ENCODE assay signal across 10 cellular contexts in the genomic region with DNA sequence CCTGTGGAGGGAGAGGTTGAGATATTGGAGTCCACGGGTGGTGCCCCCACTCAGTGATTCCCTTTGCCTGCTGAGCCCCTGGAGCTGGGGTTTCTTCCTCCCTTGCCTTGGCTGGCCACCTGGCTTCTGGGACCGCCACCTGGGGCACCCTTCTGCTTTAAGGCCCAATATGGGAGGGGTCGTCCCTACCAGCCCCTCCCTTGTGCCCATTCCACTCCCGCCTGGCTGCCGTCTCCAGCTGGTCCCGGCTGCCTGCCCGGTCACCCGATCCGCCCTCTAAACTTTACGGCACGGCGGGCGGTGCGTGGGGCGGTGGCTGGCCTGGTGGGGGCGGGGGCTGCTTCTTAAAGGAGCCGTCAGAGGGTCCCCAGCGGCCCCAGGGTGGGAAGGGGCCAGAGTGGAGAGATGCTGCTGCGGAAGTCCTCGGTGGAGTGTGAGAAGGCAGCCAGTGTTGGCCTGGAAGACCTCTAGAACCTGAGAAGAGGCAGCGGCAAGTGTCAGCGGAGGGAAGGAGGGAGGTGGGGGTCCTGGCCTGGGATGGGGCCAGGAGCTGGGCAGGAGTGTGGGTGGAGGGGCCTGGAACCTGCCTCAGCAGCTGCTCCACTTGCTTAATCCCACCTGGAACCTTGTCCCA. TPM values are rescaled to one million over a fixed set of nuclear protein-coding genes. Genes with fewer than 3 reads are reported as not detected.
DNase-seq lines count a peak whose midpoint lies in the region; ATAC-seq, FAIRE-seq and TF ChIP-seq lines count a peak whose summit lies in the region.
"Had no signal": no experiment of that assay in that cellular context is flagged by ENCODE, and none has a peak within 500 bp of the region (broad histone marks: within the 10 kb centered on the region; RNA-seq: fewer than 3 reads in every experiment).

No MANE protein-coding gene starts in this region.

- ATAC-seq in GM18517 (IDR thresholded peaks at IDR 0.05; ENCODE audit: unreplicated experiment), result no peak
- ATAC-seq in GM18907 (IDR thresholded peaks at IDR 0.05; ENCODE audit: unreplicated experiment), result no peak

- DNase-seq in H9 (no peak), brain microvascular endothelial cell (no peak), left kidney (ENCODE audit: low read depth, low spot score) (peak; percentile 95), small intestine (peak; percentile 69)
- no peak for DNase-seq in activated CD8-positive, alpha-beta memory T cell treated with anti-CD3 and anti-CD28 coated beads, Interleukin-2, amount 50 U/mL, for 4 hours
- no peak for DNase-seq in effector CD4-positive, alpha-beta T cell

- no peak overlapping the region for H2AK5ac ChIP-seq in H9 (ENCODE audit: insufficient read length, low read length)

- H3K4ac ChIP-seq in H9 (ENCODE audit: low read depth, low read length), result no peak overlapping the region

- no peak overlapping the region for H2AFZ ChIP-seq in H9 (ENCODE audit: low read length)

- no peak for TF ChIP-seq CTCF in H9 (conservative IDR thresholded peaks at IDR 0.05)
- TF ChIP-seq CTCF in brain microvascular endothelial cell (IDR thresholded peaks at IDR 0.05; ENCODE audit: low read depth, low read length, missing control alignments), result no peak

- no peak overlapping the region for H4K5ac ChIP-seq in H9 (ENCODE audit: insufficient read length, low read depth, low read length)

- H3K36me3 Mint-ChIP-seq in H9 (ENCODE audit: insufficient read depth in 1 of 3, low read depth in 3 of 3), result no peaks in the 10 kb centered on the region

- H3K23ac ChIP-seq in H9 (ENCODE audit: insufficient read length, low read depth, low read length), result no peak overlapping the region

- no peak overlapping the region for H2BK20ac ChIP-seq in H9 (ENCODE audit: low read depth, low read length, poor library complexity, severe bottlenecking)

- no peak overlapping the region for H3K56ac ChIP-seq in H9 (ENCODE audit: insufficient read length, low read depth, low read length)

- H3K27ac Mint-ChIP-seq in H9, result no peak overlapping the region; a peak in 1 of 7 replicates
- H3K27ac Mint-ChIP-seq: dendritic cell treated with granulocyte-macrophage colony-stimulating factor and Interleukin-4, amounts not matched to agents 40 ng/mL and 50 ng/mL, for 4 days had no signal

- FAIRE-seq in small intestine (lab: Jason Lieb, UNC), result no peak

- H3K36me3 ChIP-seq in brain microvascular endothelial cell (replicated peaks) (no peaks in the 10 kb centered on the region), small intestine (ENCODE audit: control insufficient read depth in 2 of 2, insufficient read depth in 2 of 2, low read length in 2 of 2) (no peaks in the 10 kb centered on the region)

- H3K27ac ChIP-seq in H9 (ENCODE audit: insufficient read length, low read depth, low read length) (no peak overlapping the region), brain microvascular endothelial cell (no peak overlapping the region), small intestine (ENCODE audit: low read depth in 1 of 2, low read length in 1 of 2) (peak overlapping the region; percentile 93 to 99)
- H3K27ac ChIP-seq: SK-N-MC had no signal

- H3K79me1 ChIP-seq in H9 (ENCODE audit: insufficient read depth, low read depth, low read length, poor library complexity, severe bottlenecking), result no peaks in the 10 kb centered on the region

- no peak overlapping the region for H4K91ac ChIP-seq in H9 (ENCODE audit: insufficient read length, low read depth, low read length)

- H3K9me3 Mint-ChIP-seq in H9, result no peaks in the 10 kb centered on the region
- H3K9me3 Mint-ChIP-seq: dendritic cell treated with granulocyte-macrophage colony-stimulating factor and Interleukin-4, amounts not matched to agents 40 ng/mL and 50 ng/mL, for 4 days had no signal

- H3K14ac ChIP-seq in H9 (ENCODE audit: insufficient read depth, low read length), result peak overlapping the region; percentile 44; the same call in 1 of the 2 replicates

- no peaks in the 10 kb centered on the region for H4K20me1 ChIP-seq in H9 (ENCODE audit: control insufficient read depth, insufficient read depth, insufficient read length)

- H3K4me1 ChIP-seq in H9 (ENCODE audit: insufficient read depth, low read length), result peaks cover 5% of the 10 kb centered on the region; the same call in 1 of the 2 replicates
- peaks cover 4% of the 10 kb centered on the region in 2 donors for H3K4me1 ChIP-seq in small intestine (ENCODE audit: control insufficient read depth in 2 of 2, insufficient read depth in 1 of 2, low read depth in 1 of 2, low read length in 1 of 2)

- no peak overlapping the region for H3K4me2 ChIP-seq in H9 (ENCODE audit: insufficient read depth, insufficient read length, low read length)

- H2BK120ac ChIP-seq in H9 (ENCODE audit: low read depth, low read length, poor library complexity, severe bottlenecking), result no peak overlapping the region

- H3K9me3 ChIP-seq in H9 (ENCODE audit: control insufficient read depth, low read depth, low read length) (no peaks in the 10 kb centered on the region), small intestine (ENCODE audit: control insufficient read depth, low read depth) (no peaks in the 10 kb centered on the region)

- no peaks in the 10 kb centered on the region for H3K79me2 ChIP-seq in H9 (ENCODE audit: insufficient read depth, low read length)

- peak overlapping the region; percentile 48 for H3K4me3 ChIP-seq in brain microvascular endothelial cell (ENCODE audit: low read depth, low read length)
- H3K4me3 ChIP-seq in small intestine (ENCODE audit: low read depth in 1 of 2, low read length in 2 of 2), result peak overlapping the region; percentile 35 to 48
- H3K4me3 ChIP-seq: SK-N-MC had no signal

- in situ Hi-C loops in brain microvascular endothelial cell (cut with HindIII; ENCODE audit: low pct_ligation_motif_present, low sequenced_read_pairs), result no loop called here

- no CpG with 5 or more reads among the region's 22 CpGs for WGBS in H9 (ENCODE audit: extremely low coverage, insufficient read length, low lambda C conversion rate)
- WGBS in small intestine, 3 donors, result 11 to 13% (median 12%) methylated on average over 22 of the region's 22 CpGs

- H3K4me3 Mint-ChIP-seq in H9, result peak overlapping the region in 1 of 2 experiments; percentile 38; a peak in 2 of 5 replicates
- H3K4me3 Mint-ChIP-seq: dendritic cell treated with granulocyte-macrophage colony-stimulating factor and Interleukin-4, amounts not matched to agents 40 ng/mL and 50 ng/mL, for 4 days had no signal

- H3K9ac ChIP-seq in H9 (ENCODE audit: extremely low read depth, insufficient read length, low read length), result no peak overlapping the region

- peaks cover 5% of the 10 kb centered on the region for H3K27me3 Mint-ChIP-seq in H9 (ENCODE audit: low read depth)

- H4K8ac ChIP-seq in H9 (replicated peaks; ENCODE audit: insufficient read length, low read depth, low read length), result no peak overlapping the region

- no peak overlapping the region for H2BK12ac ChIP-seq in H9 (ENCODE audit: insufficient read length, low read depth, low read length)

- no peak overlapping the region for H2BK15ac ChIP-seq in H9 (ENCODE audit: low read depth, low read length)

- no peak overlapping the region for H2BK5ac ChIP-seq in H9 (ENCODE audit: insufficient read length, low read length)

- peak overlapping the region; percentile 9 for H3K18ac ChIP-seq in H9 (ENCODE audit: insufficient read length, low read depth, low read length)

- H3K27me3 ChIP-seq in H9 (ENCODE audit: insufficient read depth, low read length), result no peaks in the 10 kb centered on the region
- no peaks in the 10 kb centered on the region for H3K27me3 ChIP-seq in brain microvascular endothelial cell (replicated peaks)
- no peaks in the 10 kb centered on the region for H3K27me3 ChIP-seq in small intestine (ENCODE audit: control insufficient read depth in 2 of 2, insufficient read depth in 2 of 2, low read length in 2 of 2)

- no peak overlapping the region for H3T11ph ChIP-seq in H9 (ENCODE audit: low read length)

- H3K23me2 ChIP-seq in H9 (ENCODE audit: insufficient read length, low read depth, low read length, poor library complexity, severe bottlenecking), result no peaks in the 10 kb centered on the region

- H3K4me1 Mint-ChIP-seq in H9, result peaks cover 48 to 67% of the 10 kb centered on the region in 2 experiments

RNA-seq across cellular contexts. Expression of gene SEMA3B, which starts 1.6 kb away (rescaled TPM):
- total RNA-seq in H9 (2021), result 4.4 and 6.4 TPM in 2 replicates
- polyA plus RNA-seq in small intestine, result 100 to 1,000 TPM in 2 of 3 donors, 10 to 100 TPM in 1; 39.2 to 204 (median 164) TPM

RNA-seq across cellular contexts. Expression of gene LSMEM2, which starts 11.5 kb away (rescaled TPM):
- total RNA-seq in H9 (2021), result 0.24 and 0.50 TPM in 2 replicates
- polyA plus RNA-seq in small intestine, result under 1 TPM in 2 of 3 donors, not detected in 1; 0.21 to 0.54 TPM

RNA-seq across cellular contexts. Expression of gene IFRD2, which starts 24.8 kb away (rescaled TPM):
- 107 and 109 TPM in 2 replicates for total RNA-seq in H9 (2021)
- 10 to 100 TPM; 65.8 to 93.4 (median 76.2) TPM for polyA plus RNA-seq in small intestine

RNA-seq across cellular contexts. Expression of gene GNAI2, which starts 31.4 kb away (rescaled TPM):
- 210 and 218 TPM in 2 replicates for total RNA-seq in H9 (2021)
- 100 to 1,000 TPM in 1 of 3 donors, 10 to 100 TPM in 2; 23.9 to 117 (median 49.2) TPM for polyA plus RNA-seq in small intestine

RNA-seq across cellular contexts. Expression of gene HYAL3, which starts 31.8 kb away (rescaled TPM):
- 2.3 and 3.1 TPM in 2 replicates for total RNA-seq in H9 (2021)
- polyA plus RNA-seq in small intestine, result 1 to 10 TPM; 1.6 to 4.1 (median 2.7) TPM

Comparison
In these comparisons a context has a peak if more than half of its experiments do, and no peak if none do; other contexts are left out.
1. DNase-seq: peak in left kidney (single experiment) and small intestine (single experiment); none in H9 (single experiment), brain microvascular endothelial cell (single experiment), activated CD8-positive, alpha-beta memory T cell treated with anti-CD3 and anti-CD28 coated beads, Interleukin-2, amount 50 U/mL, for 4 hours (single experiment) and effector CD4-positive, alpha-beta T cell (single experiment).
2. H3K27ac ChIP-seq: peak in small intestine (2 of 2); none in H9 (single experiment) and brain microvascular endothelial cell (single experiment).